10 cellular contexts compared by ENCODE assay signal in genomic region chr12:113049976-113050742, GRCh38. TPM values are rescaled to one million over a fixed set of nuclear protein-coding genes. Genes with fewer than 3 reads are reported as not detected.
DNase-seq lines count a peak whose midpoint lies in the region; ATAC-seq and TF ChIP-seq lines count a peak whose summit lies in the region.
"Had no signal": no experiment of that assay in that cellular context is flagged by ENCODE, and none has a peak within 500 bp of the region (broad histone marks: within the 10 kb centered on the region; RNA-seq: fewer than 3 reads in every experiment).

No MANE protein-coding gene starts in this region.

- H3K27me3 Mint-ChIP-seq in endothelial cell (ENCODE audit: unreplicated experiment) = peaks cover 5% of the 10 kb centered on the region

- H3K27ac ChIP-seq in cardiac muscle cell = no peak overlapping the region
- no peak overlapping the region for H3K27ac ChIP-seq in thyroid gland
- H3K27ac ChIP-seq: esophagus muscularis mucosa had no signal

- in situ Hi-C loops in G401 (cut with HindIII; ENCODE audit: low sequenced_read_pairs) = loop anchor here (25.0 kb wide), 1 partner anchor 112 kb away; no protein-coding TSS in a partner anchor

- no peaks in the 10 kb centered on the region for H3K9me3 ChIP-seq in cardiac muscle cell (ENCODE audit: low read depth)
- H3K9me3 ChIP-seq in thyroid gland = no peaks in the 10 kb centered on the region
- H3K9me3 ChIP-seq: esophagus muscularis mucosa had no signal

- peaks cover 3% of the 10 kb centered on the region for H3K36me3 Mint-ChIP-seq in endothelial cell (ENCODE audit: low read depth, unreplicated experiment)

- DNase-seq in cardiac muscle cell (ENCODE audit: low read depth in 1 of 2, low spot score in 1 of 2) = peak; percentile 26 to 34
- no peak for DNase-seq in Right ventricle myocardium inferior (ENCODE audit: missing footprints)
- peak; percentile 75 for DNase-seq in NCI-H510A treated with DMSO at 0.1 percent for 48 hours (lab: John Stamatoyannopoulos, UW)
- peak; percentile 49 for DNase-seq in endothelial cell (ENCODE audit: low spot score)
- DNase-seq in thyroid gland = peak; percentile 74 to 80
- DNase-seq in stimulated activated CD4-positive, alpha-beta T cell treated with anti-CD3 and anti-CD28 coated beads, Interleukin-2, amount 100 ng/mL, for 24 hours = no peak
- DNase-seq in G401 (ENCODE audit: low spot score) = no peak
- no peak for DNase-seq in CD1c-positive myeloid dendritic cell (ENCODE audit: extremely low spot score)
- DNase-seq: DMS79 had no signal

- TF ChIP-seq POLR2A in thyroid gland (IDR thresholded peaks at IDR 0.05) = no peak

- intact Hi-C loops in Right ventricle myocardium inferior (cut with DNase I) (loop anchor here (2.0 kb wide), 1 partner anchor 103 kb away; no protein-coding TSS in a partner anchor), thyroid gland (cut with DNase I) (loop anchor here (2.0 to 5.0 kb wide), 3 partner anchors 47 to 125 kb away; no protein-coding TSS in a partner anchor)

- WGBS in thyroid gland, 2 donors = 44 to 51% methylated on average over 11 of the region's 11 CpGs

- H3K27me3 ChIP-seq in cardiac muscle cell = peaks cover 48% of the 10 kb centered on the region
- H3K27me3 ChIP-seq in thyroid gland = no peaks in the 10 kb centered on the region

- peak; percentile 31 for TF ChIP-seq CTCF in cardiac muscle cell (IDR thresholded peaks at IDR 0.05; ENCODE audit: low read depth, low read length)
- TF ChIP-seq CTCF in endothelial cell (IDR thresholded peaks at IDR 0.05; ENCODE audit: unreplicated experiment) = no peak
- peak in 4 of 6 experiments; percentile 27 to 54 (median 46) for TF ChIP-seq CTCF in thyroid gland (IDR thresholded peaks at IDR 0.05)

- no peak overlapping the region for H3K27ac Mint-ChIP-seq in endothelial cell (ENCODE audit: unreplicated experiment)

- H3K4me3 Mint-ChIP-seq in endothelial cell (ENCODE audit: unreplicated experiment) = no peak overlapping the region

- H3K36me3 ChIP-seq in cardiac muscle cell (no peaks in the 10 kb centered on the region), thyroid gland (no peaks in the 10 kb centered on the region)
- H3K36me3 ChIP-seq: esophagus muscularis mucosa had no signal

- H3K4me3 ChIP-seq in cardiac muscle cell = no peak overlapping the region
- H3K4me3 ChIP-seq in thyroid gland (replicated peaks in 1 of 3) = no peak overlapping the region
- H3K4me3 ChIP-seq: esophagus muscularis mucosa had no signal

- no peaks in the 10 kb centered on the region for H3K4me1 ChIP-seq in cardiac muscle cell (ENCODE audit: low read depth)
- H3K4me1 ChIP-seq in thyroid gland = no peaks in the 10 kb centered on the region
- H3K4me1 ChIP-seq: esophagus muscularis mucosa had no signal

- H3K9me3 Mint-ChIP-seq in endothelial cell (ENCODE audit: unreplicated experiment) = no peaks in the 10 kb centered on the region

- H3K4me1 Mint-ChIP-seq in endothelial cell (ENCODE audit: unreplicated experiment) = peaks cover 14% of the 10 kb centered on the region

- no peak for ATAC-seq in Right ventricle myocardium inferior

RNA-seq across cellular contexts. Expression of gene DTX1, which starts 6.4 kb away (rescaled TPM):
- 0.18 and 0.48 TPM in 2 replicates for total RNA-seq in cardiac muscle cell
- polyA plus RNA-seq in cardiac muscle cell = 0.46 TPM in 1 of 2 replicates, not detected in the other
- 3.7 TPM for total RNA-seq in Right ventricle myocardium inferior
- total RNA-seq in endothelial cell (ENCODE audit: unreplicated experiment) = 62.8 TPM
- 10 to 100 TPM; 11.5 to 37.1 (median 20.6) TPM for total RNA-seq in thyroid gland
- total RNA-seq in G401 (2014; rRNA removed; shearing (Covaris generic)) = 5.6 and 5.8 TPM in 2 replicates

Comparison
In these comparisons a context has a peak if more than half of its experiments do, and no peak if none do; other contexts are left out.
1. DNase-seq: peak in cardiac muscle cell (2 of 2), NCI-H510A treated with DMSO at 0.1 percent for 48 hours (single experiment), endothelial cell (single experiment) and thyroid gland (2 of 2); none in Right ventricle myocardium inferior (single experiment), stimulated activated CD4-positive, alpha-beta T cell treated with anti-CD3 and anti-CD28 coated beads, Interleukin-2, amount 100 ng/mL, for 24 hours (0 of 2), G401 (single experiment) and CD1c-positive myeloid dendritic cell (single experiment).